Comparison of ENCODE assay signal across 25 cellular contexts in genomic region chr20:12068146-12068545, GRCh38.
DNase-seq lines count a peak whose midpoint lies in the region; ATAC-seq and TF ChIP-seq lines count a peak whose summit lies in the region.
"Had no signal": no experiment of that assay in that cellular context is flagged by ENCODE, and none has a peak within 500 bp of the region (broad histone marks: within the 10 kb centered on the region; RNA-seq: fewer than 3 reads in every experiment).

No MANE protein-coding gene starts in this region.

- peak; percentile 12 for DNase-seq in EH (ENCODE audit: low read depth)
- no peak for DNase-seq in IMR-90
- peak; percentile 38 for DNase-seq in choroid plexus epithelial cell (ENCODE audit: low read depth)
- DNase-seq in mesendoderm: peak; percentile 92
- no peak for DNase-seq in BE2C
- DNase-seq in activated CD4-positive, alpha-beta T cell treated with anti-CD3 and anti-CD28 coated beads for 1 hour: no peak
- DNase-seq in NCI-H748 (lab: John Stamatoyannopoulos, UW; ENCODE audit: unreplicated experiment): no peak
- no peak for DNase-seq in T-helper 2 cell
- DNase-seq: activated CD4-positive, alpha-beta T cell treated with anti-CD3 and anti-CD28 coated beads, Interleukin-2, amount 50 U/mL, for 4 hours; activated effector memory CD4-positive, alpha-beta T cell treated with anti-CD3 and anti-CD28 coated beads, Interleukin-2, amount 50 U/mL, for 16 hours; amniotic stem cell; central memory CD4-positive, alpha-beta T cell; HFFc6; MG63; NCI-H187; NCI-H748 treated with DMSO at 0.1 percent for 48 hours; OCI-M1; SIG-M5; small intestine; stimulated activated CD4-positive, alpha-beta T cell treated with anti-CD3 and anti-CD28 coated beads, Interleukin-2, amount 100 ng/mL, for 48 hours; stimulated activated naive CD8-positive, alpha-beta T cell treated with anti-CD3 and anti-CD28 coated beads, Interleukin-15, amount 100 ng/mL, for 72 hours; T-helper 1 cell had no signal

- peak; percentile 24; the same call in 1 of the 2 replicates for ATAC-seq in IMR-90 (ENCODE audit: low read depth)
- ATAC-seq: left lobe of liver; stimulated activated naive CD8-positive, alpha-beta T cell treated with anti-CD3 and anti-CD28 coated beads, Interleukin-15, amount 100 ng/mL, for 72 hours had no signal

- H2BK5ac ChIP-seq in IMR-90 (ENCODE audit: low read depth, low read length, poor library complexity, severe bottlenecking) (no peak overlapping the region), mesendoderm (ENCODE audit: low read length) (no peak overlapping the region)

- CTCF ChIA-PET in IMR-90 (lab: Yijun Ruan, JAX): interaction anchor here (1.1 kb wide), 1 partner anchor 9 kb away, joined by 3 read pairs; no protein-coding TSS in a partner anchor

- no peak overlapping the region for H2AK9ac ChIP-seq in IMR-90 (replicated peaks; ENCODE audit: low read depth, low read length, poor library complexity)

- POLR2A ChIA-PET in IMR-90 (lab: Charles Lee; ENCODE audit: unreplicated experiment): no interaction called here

- no peaks in the 10 kb centered on the region for H3K9me1 ChIP-seq in IMR-90 (ENCODE audit: insufficient read depth, low read length)

- H3K23ac ChIP-seq in IMR-90 (ENCODE audit: low read depth, low read length): no peak overlapping the region
- no peak overlapping the region for H3K23ac ChIP-seq in mesendoderm (ENCODE audit: low read length)

- no peaks in the 10 kb centered on the region for H3K79me2 ChIP-seq in mesendoderm (ENCODE audit: control insufficient read depth, insufficient read depth, low read length)

- H2BK20ac ChIP-seq in IMR-90 (ENCODE audit: low read depth, low read length): no peak overlapping the region

- TF ChIP-seq CTCF in IMR-90 (conservative IDR thresholded peaks at IDR 0.05; ENCODE audit: low read depth, low read length): no peak
- no peak for TF ChIP-seq CTCF in choroid plexus epithelial cell (conservative IDR thresholded peaks at IDR 0.05; ENCODE audit: low read depth, low read length)
- no peak for TF ChIP-seq CTCF in BE2C (IDR thresholded peaks at IDR 0.05; ENCODE audit: low read depth, low read length)

- H3K4me2 ChIP-seq in IMR-90 (ENCODE audit: low read depth, low read length) (no peak overlapping the region), mesendoderm (ENCODE audit: low read length) (no peak overlapping the region)

- no peaks in the 10 kb centered on the region for H3K36me3 ChIP-seq in IMR-90 (ENCODE audit: control insufficient read depth, insufficient read depth, low read length)
- no peaks in the 10 kb centered on the region for H3K36me3 ChIP-seq in mesendoderm (ENCODE audit: control insufficient read depth, insufficient read depth, low read length)
- no peaks in the 10 kb centered on the region for H3K36me3 ChIP-seq in BE2C
- H3K36me3 ChIP-seq: MG63, tibial nerve had no signal

- H3K4ac ChIP-seq in IMR-90 (ENCODE audit: low read depth, low read length): no peak overlapping the region
- no peak overlapping the region for H3K4ac ChIP-seq in mesendoderm (ENCODE audit: low read depth, low read length)

- intact Hi-C loops in IMR-90 (cut with micrococcal nuclease): no loop called here

- BruUV-seq in IMR-90 (replicated peaks; lab: Mats Ljungman, UMichigan): no TSS peak

- H2AK5ac ChIP-seq in IMR-90 (ENCODE audit: low read depth, low read length) (no peak overlapping the region), mesendoderm (ENCODE audit: low read length) (no peak overlapping the region)

- WGBS in IMR-90 (ENCODE audit: extremely low coverage in 2 of 2, insufficient read length in 1 of 2), 2 experiments: no CpG with 5 or more reads among the region's 2 CpGs
- no CpG with 5 or more reads among the region's 2 CpGs for WGBS in mesendoderm (ENCODE audit: extremely low coverage, insufficient coverage, low lambda C conversion rate)

- H3K14ac ChIP-seq in IMR-90 (replicated peaks; ENCODE audit: low read depth, low read length): no peak overlapping the region

- 0 out of 2 replicates have a peak, but pooled peaks cover 2% of the 10 kb centered on the region for H3K4me1 ChIP-seq in IMR-90 (ENCODE audit: control insufficient read depth, insufficient read depth, low read length)
- peaks cover 2% of the 10 kb centered on the region for H3K4me1 ChIP-seq in mesendoderm (ENCODE audit: control insufficient read depth, low read depth, low read length)
- no peaks in the 10 kb centered on the region; the same call in 1 of the 2 replicates for H3K4me1 ChIP-seq in BE2C
- H3K4me1 ChIP-seq: Caco-2, tibial nerve had no signal

- H3K18ac ChIP-seq in IMR-90 (ENCODE audit: low read depth, low read length): no peak overlapping the region
- no peak overlapping the region for H3K18ac ChIP-seq in mesendoderm (ENCODE audit: low read length)

- no peak overlapping the region for H2AFZ ChIP-seq in IMR-90 (replicated peaks; ENCODE audit: low read length, poor library complexity)

- H3K27ac ChIP-seq in IMR-90 (ENCODE audit: insufficient read depth, low read length) (no peak overlapping the region), mesendoderm (ENCODE audit: low read depth, low read length) (no peak overlapping the region)
- H3K27ac ChIP-seq: tibial nerve had no signal

- H2BK15ac ChIP-seq in IMR-90 (ENCODE audit: low read depth, low read length) (no peak overlapping the region), mesendoderm (replicated peaks; ENCODE audit: low read depth) (no peak overlapping the region)

- H4K20me1 ChIP-seq in IMR-90 (ENCODE audit: insufficient read depth, low read length): no peaks in the 10 kb centered on the region

- H4K91ac ChIP-seq in IMR-90 (ENCODE audit: insufficient read depth, low read depth, low read length): no peak overlapping the region

- dilution Hi-C loops in IMR-90 (cut with HindIII; ENCODE audit: low sequenced_read_pairs, unreplicated experiment): no loop called here

- H2BK120ac ChIP-seq in IMR-90 (ENCODE audit: low read depth, low read length) (no peak overlapping the region), mesendoderm (ENCODE audit: low read depth, low read length) (no peak overlapping the region)

- H3K9ac ChIP-seq in IMR-90 (ENCODE audit: low read depth, low read length) (no peak overlapping the region), mesendoderm (ENCODE audit: low read length) (no peak overlapping the region)

- no peaks in the 10 kb centered on the region; the same call in 1 of the 2 replicates for H3K27me3 ChIP-seq in IMR-90 (ENCODE audit: control insufficient read depth, insufficient read depth, low read length)
- no peaks in the 10 kb centered on the region for H3K27me3 ChIP-seq in mesendoderm (ENCODE audit: insufficient read depth, low read length, poor library complexity)
- H3K27me3 ChIP-seq in BE2C: no peaks in the 10 kb centered on the region
- H3K27me3 ChIP-seq: MG63, tibial nerve had no signal

- TF ChIP-seq POLR2A in IMR-90 (IDR thresholded peaks at IDR 0.05; ENCODE audit: low read depth, low read length): no peak

- H3K56ac ChIP-seq in IMR-90 (ENCODE audit: extremely low read depth, insufficient read depth, low read length): no peak overlapping the region
- no peak overlapping the region for H3K56ac ChIP-seq in mesendoderm (ENCODE audit: low read length)

- H3K79me1 ChIP-seq in IMR-90 (ENCODE audit: low read depth in 1 of 2, low read length in 2 of 2) (no peaks in the 10 kb centered on the region), mesendoderm (ENCODE audit: low read length) (no peaks in the 10 kb centered on the region)

- H3K9me3 ChIP-seq in IMR-90 (ENCODE audit: control insufficient read depth, insufficient read depth, low read length) (peaks cover 3% of the 10 kb centered on the region; the same call in 1 of the 2 replicates), BE2C (no peaks in the 10 kb centered on the region)
- H3K9me3 ChIP-seq: Caco-2, MG63 had no signal

- TF ChIP-seq RAD21 in IMR-90 (IDR thresholded peaks at IDR 0.05; ENCODE audit: low read length): no peak

- in situ Hi-C loops in IMR-90 (cut with MboI; ENCODE audit: low sequenced_read_pairs): no loop called here

- H4K8ac ChIP-seq in IMR-90 (ENCODE audit: low read depth in 2 of 2, low read length in 2 of 2) (no peak overlapping the region), mesendoderm (ENCODE audit: low read depth, low read length) (no peak overlapping the region)

- H3K4me3 ChIP-seq in IMR-90 (ENCODE audit: insufficient read depth, low read depth, low read length) (no peak overlapping the region), choroid plexus epithelial cell (ENCODE audit: low read depth, low read length) (no peak overlapping the region), mesendoderm (ENCODE audit: low read length) (no peak overlapping the region), BE2C (ENCODE audit: low read depth, low read length) (no peak overlapping the region)
- H3K4me3 ChIP-seq: MG63, tibial nerve had no signal

- H4K5ac ChIP-seq in IMR-90 (ENCODE audit: low read depth, low read length) (no peak overlapping the region), mesendoderm (ENCODE audit: low read length) (no peak overlapping the region)

TF ChIP-seq in IMR-90, 13 proteins besides CTCF, POLR2A, EP300 and RAD21 (continues in another document):
- TF ChIP-seq, protein P1, sequence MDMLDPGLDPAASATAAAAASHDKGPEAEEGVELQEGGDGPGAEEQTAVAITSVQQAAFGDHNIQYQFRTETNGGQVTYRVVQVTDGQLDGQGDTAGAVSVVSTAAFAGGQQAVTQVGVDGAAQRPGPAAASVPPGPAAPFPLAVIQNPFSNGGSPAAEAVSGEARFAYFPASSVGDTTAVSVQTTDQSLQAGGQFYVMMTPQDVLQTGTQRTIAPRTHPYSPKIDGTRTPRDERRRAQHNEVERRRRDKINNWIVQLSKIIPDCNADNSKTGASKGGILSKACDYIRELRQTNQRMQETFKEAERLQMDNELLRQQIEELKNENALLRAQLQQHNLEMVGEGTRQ (IDR thresholded peaks at IDR 0.05; ENCODE audit: low read depth, low read length): no peak
- TF ChIP-seq NFE2L2 (IDR thresholded peaks at IDR 0.05; ENCODE audit: low read depth, low read length) (no peak), CHD1 (IDR thresholded peaks at IDR 0.05; ENCODE audit: low read depth, low read length) (no peak), MAFK (IDR thresholded peaks at IDR 0.05; ENCODE audit: low read depth, low read length) (no peak), ELK1 (IDR thresholded peaks at IDR 0.05; ENCODE audit: borderline replicate concordance, low read depth, low read length) (no peak), SMC3 (IDR thresholded peaks at IDR 0.05; ENCODE audit: low read depth, low read length) (no peak), MAZ (IDR thresholded peaks at IDR 0.05; ENCODE audit: borderline replicate concordance, low read depth, low read length) (no peak), BHLHE40 (IDR thresholded peaks at IDR 0.05; ENCODE audit: low read depth, low read length) (no peak), FOS (IDR thresholded peaks at IDR 0.05; ENCODE audit: low read depth, low read length) (no peak)

Comparison
In these comparisons a context has a peak if more than half of its experiments do, and no peak if none do; other contexts are left out.
1. DNase-seq: peak in EH (single experiment), choroid plexus epithelial cell (single experiment) and mesendoderm (single experiment); none in IMR-90 (single experiment), BE2C (single experiment), activated CD4-positive, alpha-beta T cell treated with anti-CD3 and anti-CD28 coated beads for 1 hour (single experiment), NCI-H748 (single experiment) and T-helper 2 cell (0 of 5).